ENCODE assay signal across 8 cellular contexts in the genomic region with DNA sequence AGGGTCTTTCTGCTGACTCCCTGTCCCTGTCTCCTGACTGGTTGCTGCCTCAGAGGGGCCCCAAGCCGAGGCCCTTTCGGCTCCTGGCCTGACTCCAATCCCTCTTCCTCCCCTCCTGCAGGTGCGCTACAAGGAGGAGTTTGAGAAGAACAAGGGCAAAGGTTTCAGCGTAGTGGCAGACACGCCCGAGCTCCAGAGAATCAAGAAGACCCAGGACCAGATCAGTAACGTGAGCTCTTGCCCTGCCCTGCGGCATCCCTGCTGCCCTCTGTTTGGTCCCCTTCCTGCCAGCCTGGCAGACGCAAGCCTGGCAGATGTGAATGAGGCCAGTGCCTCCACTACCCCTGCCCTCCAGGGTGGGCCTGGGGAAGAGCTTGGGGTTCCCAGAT. TPM values are rescaled to one million over a fixed set of nuclear protein-coding genes. Genes with fewer than 3 reads are reported as not detected.
A peak's percentile ranks its signal among the peaks of the same experiment; 100 is the strongest.
DNase-seq lines count a peak whose midpoint lies in the region; ATAC-seq, FAIRE-seq and TF ChIP-seq lines count a peak whose summit lies in the region.

No MANE protein-coding gene starts in this region.

- FAIRE-seq in astrocyte (lab: Jason Lieb, UNC) (no peak), GM12891 (lab: Jason Lieb, UNC) (no peak)

- peak overlapping the region; percentile 46 for H3K4me3 Mint-ChIP-seq in astrocyte (ENCODE audit: unreplicated experiment)

- H3K9me3 ChIP-seq in astrocyte (ENCODE audit: insufficient read depth, low read depth, low read length) (no peaks in the 10 kb centered on the region), skeletal muscle tissue (ENCODE audit: control insufficient read depth in 3 of 3, low read length in 3 of 3) (no peaks in the 10 kb centered on the region), ovary (no peaks in the 10 kb centered on the region), Karpas-422 (ENCODE audit: low read length) (no peaks in the 10 kb centered on the region)

- TF ChIP-seq POLR2A in ovary (IDR thresholded peaks at IDR 0.05): no peak
- no peak for TF ChIP-seq POLR2A in GM12891 (IDR thresholded peaks at IDR 0.05; ENCODE audit: low read depth, low read length)

- peaks cover 65% of the 10 kb centered on the region for H3K4me1 Mint-ChIP-seq in astrocyte (ENCODE audit: low read depth, unreplicated experiment)

- peak; percentile 29 for ATAC-seq in GM19452 (IDR thresholded peaks at IDR 0.05; ENCODE audit: unreplicated experiment)
- ATAC-seq in HG03354 (IDR thresholded peaks at IDR 0.05; ENCODE audit: poor library complexity, severe bottlenecking, unreplicated experiment): peak; percentile 29

- H3K4me1 ChIP-seq in astrocyte (ENCODE audit: insufficient read depth, low read length) (peaks cover 48% of the 10 kb centered on the region), skeletal muscle tissue (ENCODE audit: control insufficient read depth in 3 of 3, insufficient read depth in 3 of 3, low read length in 3 of 3) (peaks cover 59 to 70% (median 62%) of the 10 kb centered on the region in 3 donors), ovary (ENCODE audit: insufficient read depth) (peaks cover 22% of the 10 kb centered on the region), Karpas-422 (ENCODE audit: low read length) (peaks cover 10% of the 10 kb centered on the region)

- peaks cover 18% of the 10 kb centered on the region for H3K36me3 Mint-ChIP-seq in astrocyte (ENCODE audit: low read depth, unreplicated experiment)

- H3K9ac ChIP-seq in astrocyte (ENCODE audit: low read length): peak overlapping the region; percentile 12
- H3K9ac ChIP-seq in skeletal muscle tissue (ENCODE audit: low read depth in 1 of 3, low read length in 3 of 3): peak overlapping the region in 1 of 3 donors; percentile 33
- no peak overlapping the region; the same call in 1 of the 2 replicates for H3K9ac ChIP-seq in Karpas-422 (ENCODE audit: low read length)

- H3K4me3 ChIP-seq in astrocyte (ENCODE audit: insufficient read depth, low read depth, low read length) (no peak overlapping the region), skeletal muscle tissue (ENCODE audit: low read length in 3 of 3) (no peak overlapping the region), ovary (no peak overlapping the region), Karpas-422 (ENCODE audit: low read length) (no peak overlapping the region)

- no peaks in the 10 kb centered on the region for H3K27me3 Mint-ChIP-seq in astrocyte (ENCODE audit: low read depth, unreplicated experiment)

- H3K27ac ChIP-seq in astrocyte (ENCODE audit: low read depth, low read length): no peak overlapping the region
- H3K27ac ChIP-seq in skeletal muscle tissue (ENCODE audit: low read depth, low read length): peak overlapping the region; percentile 69
- H3K27ac ChIP-seq in ovary: no peak overlapping the region
- H3K27ac ChIP-seq in Karpas-422 (ENCODE audit: low read length): no peak overlapping the region

- no peak for DNase-seq in astrocyte (ENCODE audit: low read depth)
- no peak for DNase-seq in ovary
- DNase-seq in GM12891 (ENCODE audit: insufficient read length, low spot score): no peak
- no peak for DNase-seq in Karpas-422
- DNase-seq in activated effector memory CD4-positive, alpha-beta T cell treated with anti-CD3 and anti-CD28 coated beads, Interleukin-2, amount 50 U/mL, for 16 hours: no peak

- peaks cover 60% of the 10 kb centered on the region for H3K79me2 ChIP-seq in astrocyte (ENCODE audit: insufficient read depth, low read length)
- H3K79me2 ChIP-seq in Karpas-422 (ENCODE audit: low read length): 0 out of 2 replicates have a peak, but pooled peaks cover 12% of the 10 kb centered on the region

- H3K9me2 ChIP-seq in Karpas-422 (replicated peaks; ENCODE audit: insufficient read depth, low read length): no peaks in the 10 kb centered on the region

- H3K4me2 ChIP-seq in astrocyte (ENCODE audit: low read length) (peak overlapping the region; percentile 21), Karpas-422 (ENCODE audit: low read depth, low read length, poor library complexity, severe bottlenecking) (no peak overlapping the region)

- H3K9me3 Mint-ChIP-seq in astrocyte (ENCODE audit: unreplicated experiment): no peaks in the 10 kb centered on the region

- WGBS in ovary, 3 donors: 65 to 71% (median 65%) methylated on average over 9 of the region's 9 CpGs

- H4K20me1 ChIP-seq in astrocyte (ENCODE audit: insufficient read depth, low read length): peaks cover 89% of the 10 kb centered on the region
- H4K20me1 ChIP-seq in Karpas-422 (ENCODE audit: insufficient read depth, low read depth, low read length): no peaks in the 10 kb centered on the region

- no peaks in the 10 kb centered on the region for H3K27me3 ChIP-seq in astrocyte (ENCODE audit: insufficient read depth, low read length)
- no peaks in the 10 kb centered on the region for H3K27me3 ChIP-seq in skeletal muscle tissue (ENCODE audit: control insufficient read depth in 3 of 3, insufficient read depth in 3 of 3, low read length in 3 of 3)
- H3K27me3 ChIP-seq in ovary: no peaks in the 10 kb centered on the region
- no peaks in the 10 kb centered on the region for H3K27me3 ChIP-seq in Karpas-422 (ENCODE audit: low read length)

- TF ChIP-seq EP300 in ovary (IDR thresholded peaks at IDR 0.05): no peak

- intact Hi-C loops in ovary (cut with DNase I): no loop called here

- H2AFZ ChIP-seq in astrocyte (ENCODE audit: low read depth, low read length) (no peak overlapping the region), Karpas-422 (ENCODE audit: low read length) (no peak overlapping the region)

- peak overlapping the region; percentile 81 for H3K27ac Mint-ChIP-seq in astrocyte (ENCODE audit: unreplicated experiment)

- no peak for TF ChIP-seq CTCF in astrocyte (IDR thresholded peaks at IDR 0.05; ENCODE audit: insufficient read depth, low read depth, low read length)
- no peak for TF ChIP-seq CTCF in ovary (IDR thresholded peaks at IDR 0.05)

- H3K36me3 ChIP-seq in astrocyte (ENCODE audit: insufficient read depth, low read length) (peaks cover 23% of the 10 kb centered on the region), skeletal muscle tissue (ENCODE audit: control insufficient read depth in 3 of 3, insufficient read depth in 3 of 3, low read length in 3 of 3) (peaks cover 5 to 9% (median 7%) of the 10 kb centered on the region in 3 donors), ovary (no peaks in the 10 kb centered on the region), Karpas-422 (ENCODE audit: insufficient read depth, low read length) (peaks cover 14% of the 10 kb centered on the region)

TF ChIP-seq in GM12891, 5 proteins besides CTCF, POLR2A, EP300 and RAD21:
- TF ChIP-seq PAX5 (IDR thresholded peaks at IDR 0.05; ENCODE audit: insufficient read depth, low read length, severe bottlenecking): no peak
- no peak for TF ChIP-seq POLR2AphosphoS5 (IDR thresholded peaks at IDR 0.05; ENCODE audit: low read depth, low read length)
- TF ChIP-seq TAF1 (IDR thresholded peaks at IDR 0.05; ENCODE audit: low read depth, low read length): no peak
- no peak for TF ChIP-seq SPI1 (IDR thresholded peaks at IDR 0.05; ENCODE audit: low read depth, low read length)
- TF ChIP-seq POU2F2 (IDR thresholded peaks at IDR 0.05; ENCODE audit: low read depth, low read length): no peak

RNA-seq across cellular contexts. Expression of gene LASP1, which starts 28.4 kb away (rescaled TPM):
- total RNA-seq in astrocyte (395 and 421 TPM in 2 replicates), skeletal muscle tissue (37.1 TPM), ovary (100 to 1,000 TPM in 2 of 7 donors, 10 to 100 TPM in 5; 40.9 to 125 (median 95.0) TPM)
- polyA plus RNA-seq in ovary: 100 to 1,000 TPM in 1 of 2 donors, 10 to 100 TPM in 1; 57.2 to 138 TPM
- 88.8 TPM for polyA plus RNA-seq in GM12891 (2012; ENCODE audit: low read depth, missing spikeins)
- 59.3 and 85.0 TPM in 2 replicates for total RNA-seq in Karpas-422 (2014; rRNA removed; shearing (Covaris generic); ENCODE audit: low replicate concordance)

RNA-seq across cellular contexts. Expression of gene RPL23, which starts 44.8 kb away (rescaled TPM):
- total RNA-seq in astrocyte: 954 and 1,087 TPM in 2 replicates
- 2,779 TPM for total RNA-seq in skeletal muscle tissue
- 1,000 to 10,000 TPM; 2,982 to 5,219 (median 3,257) TPM for total RNA-seq in ovary
- 1,000 to 10,000 TPM; 4,771 to 7,100 TPM for polyA plus RNA-seq in ovary
- 5,289 TPM for polyA plus RNA-seq in GM12891 (2012; ENCODE audit: low read depth, missing spikeins)
- 2,394 and 2,712 TPM in 2 replicates for total RNA-seq in Karpas-422 (2014; rRNA removed; shearing (Covaris generic); ENCODE audit: low replicate concordance)
